18 cellular contexts compared by ENCODE assay signal in genomic region chr14:99418217-99418616, GRCh38.
DNase-seq lines count a peak whose midpoint lies in the region; ATAC-seq and TF ChIP-seq lines count a peak whose summit lies in the region.
"Had no signal": no experiment of that assay in that cellular context is flagged by ENCODE, and none has a peak within 500 bp of the region (broad histone marks: within the 10 kb centered on the region; RNA-seq: fewer than 3 reads in every experiment).

No MANE protein-coding gene starts in this region.

- no peaks in the 10 kb centered on the region for H3K9me2 ChIP-seq in Karpas-422 (replicated peaks; ENCODE audit: insufficient read depth, low read length)

- peaks cover 89% of the 10 kb centered on the region for H3K79me2 ChIP-seq in Karpas-422 (ENCODE audit: low read length)

- no peak for DNase-seq in CD8-positive, alpha-beta T cell
- DNase-seq in Karpas-422 = no peak
- no peak for DNase-seq in activated CD8-positive, alpha-beta T cell treated with anti-CD3 and anti-CD28 coated beads for 36 hours
- DNase-seq in erythroblast (lab: John Stamatoyannopoulos, UW) = peak; percentile 57 to 58
- no peak for DNase-seq in ureter (ENCODE audit: low spot score)
- DNase-seq in MG63 = no peak
- no peak for DNase-seq in NCI-H524 (lab: John Stamatoyannopoulos, UW)
- DNase-seq: BE2C; Calu3; CD4-positive, CD25-positive, alpha-beta regulatory T cell; H9; NCI-H1105; NCI-H1694; NCI-H2081 treated with DMSO at 0.1 percent for 48 hours; NCI-H446 treated with DMSO at 0.1 percent for 48 hours had no signal

- no peak for ATAC-seq in CD8-positive, alpha-beta T cell
- no peak for ATAC-seq in activated CD8-positive, alpha-beta T cell treated with anti-CD3 and anti-CD28 coated beads for 36 hours
- no peak for ATAC-seq in HG03442 (IDR thresholded peaks at IDR 0.05; ENCODE audit: unreplicated experiment)
- ATAC-seq: Right ventricle myocardium inferior had no signal

- intact Hi-C loops in CD8-positive, alpha-beta T cell (cut with DNase I, micrococcal nuclease) = loop anchor here (5.0 to 10.0 kb wide), 2 partner anchors 146 to 233 kb away; partner anchors contain the start of gene BCL11B (in 2 of the 2)
- intact Hi-C loops in activated CD8-positive, alpha-beta T cell treated with anti-CD3 and anti-CD28 coated beads for 36 hours (cut with micrococcal nuclease) = loop anchor here (10.0 kb wide), 1 partner anchor 93 kb away; no protein-coding TSS in a partner anchor

- H3K9me3 ChIP-seq in CD8-positive, alpha-beta T cell (ENCODE audit: low read length) = no peaks in the 10 kb centered on the region
- no peaks in the 10 kb centered on the region for H3K9me3 ChIP-seq in Karpas-422 (ENCODE audit: low read length)
- H3K9me3 ChIP-seq in MG63 = no peaks in the 10 kb centered on the region
- H3K9me3 ChIP-seq: BE2C had no signal

- H3K36me3 Mint-ChIP-seq in CD8-positive, alpha-beta T cell = peaks cover 24% of the 10 kb centered on the region
- H3K36me3 Mint-ChIP-seq in activated CD8-positive, alpha-beta T cell treated with anti-CD3 and anti-CD28 coated beads for 36 hours (ENCODE audit: low read depth) = peaks cover 5% of the 10 kb centered on the region

- CTCF ChIA-PET in CD8-positive, alpha-beta T cell (lab: Charles Lee) = interaction anchor here (5.9 kb wide), 1 partner anchor 27 kb away, joined by 52 read pairs; no protein-coding TSS in a partner anchor
- CTCF ChIA-PET in activated CD8-positive, alpha-beta T cell treated with anti-CD3 and anti-CD28 coated beads for 36 hours (lab: Charles Lee) = interaction anchor here (1.3 to 8.6 kb wide), 3 partner anchors 22 to 98 kb away, joined by 3 to 145 read pairs (median 33); no protein-coding TSS in a partner anchor

- H3K4me2 ChIP-seq in Karpas-422 (ENCODE audit: low read depth, low read length, poor library complexity, severe bottlenecking) = peak overlapping the region; percentile 6

- H3K9ac ChIP-seq in Karpas-422 (ENCODE audit: low read length) = peak overlapping the region; percentile 19

- H2AFZ ChIP-seq in Karpas-422 (ENCODE audit: low read length) = no peak overlapping the region

- H3K4me3 ChIP-seq in CD8-positive, alpha-beta T cell (ENCODE audit: low read depth, low read length) = no peak overlapping the region
- H3K4me3 ChIP-seq in Karpas-422 (ENCODE audit: low read length) = no peak overlapping the region
- no peak overlapping the region for H3K4me3 ChIP-seq in MG63

- H3K36me3 ChIP-seq in CD8-positive, alpha-beta T cell (ENCODE audit: insufficient read depth, low read length) = no peaks in the 10 kb centered on the region
- H3K36me3 ChIP-seq in Karpas-422 (ENCODE audit: insufficient read depth, low read length) (peaks cover 11% of the 10 kb centered on the region; the same call in 1 of the 2 replicates), MG63 (no peaks in the 10 kb centered on the region)
- H3K36me3 ChIP-seq: BE2C had no signal

- peak overlapping the region; percentile 67 for H3K27ac Mint-ChIP-seq in CD8-positive, alpha-beta T cell
- peak overlapping the region; percentile 13 for H3K27ac Mint-ChIP-seq in activated CD8-positive, alpha-beta T cell treated with anti-CD3 and anti-CD28 coated beads for 36 hours

- no peaks in the 10 kb centered on the region for H3K9me3 Mint-ChIP-seq in CD8-positive, alpha-beta T cell
- no peaks in the 10 kb centered on the region for H3K9me3 Mint-ChIP-seq in activated CD8-positive, alpha-beta T cell treated with anti-CD3 and anti-CD28 coated beads for 36 hours
- H3K9me3 Mint-ChIP-seq: H9 had no signal

- peaks cover 5% of the 10 kb centered on the region for H3K4me1 Mint-ChIP-seq in CD8-positive, alpha-beta T cell (ENCODE audit: low read depth)
- peaks cover 11% of the 10 kb centered on the region for H3K4me1 Mint-ChIP-seq in activated CD8-positive, alpha-beta T cell treated with anti-CD3 and anti-CD28 coated beads for 36 hours (ENCODE audit: low read depth)

- H3K27ac ChIP-seq in CD8-positive, alpha-beta T cell (ENCODE audit: low read depth, low read length) = no peak overlapping the region
- H3K27ac ChIP-seq in Karpas-422 (ENCODE audit: low read length) = peak overlapping the region; percentile 68
- H3K27ac ChIP-seq: HL-60 had no signal

- no peak overlapping the region for H3K4me3 Mint-ChIP-seq in CD8-positive, alpha-beta T cell
- no peak overlapping the region for H3K4me3 Mint-ChIP-seq in activated CD8-positive, alpha-beta T cell treated with anti-CD3 and anti-CD28 coated beads for 36 hours
- H3K4me3 Mint-ChIP-seq: CD4-positive, CD25-positive, alpha-beta regulatory T cell; H9 had no signal

- POLR2A ChIA-PET in CD8-positive, alpha-beta T cell (lab: Charles Lee) = no interaction called here
- POLR2A ChIA-PET in activated CD8-positive, alpha-beta T cell treated with anti-CD3 and anti-CD28 coated beads for 36 hours (lab: Charles Lee) = no interaction called here

- H3K27me3 Mint-ChIP-seq in CD8-positive, alpha-beta T cell (ENCODE audit: low read depth) = no peaks in the 10 kb centered on the region
- H3K27me3 Mint-ChIP-seq in activated CD8-positive, alpha-beta T cell treated with anti-CD3 and anti-CD28 coated beads for 36 hours = no peaks in the 10 kb centered on the region
- H3K27me3 Mint-ChIP-seq: CD4-positive, CD25-positive, alpha-beta regulatory T cell had no signal

- H3K4me1 ChIP-seq in CD8-positive, alpha-beta T cell (ENCODE audit: insufficient read depth, low read length) = no peaks in the 10 kb centered on the region
- H3K4me1 ChIP-seq in Karpas-422 (ENCODE audit: low read length) = peaks cover 73% of the 10 kb centered on the region
- H3K4me1 ChIP-seq: BE2C had no signal

- no peaks in the 10 kb centered on the region for H3K27me3 ChIP-seq in CD8-positive, alpha-beta T cell (ENCODE audit: insufficient read depth, low read length)
- no peaks in the 10 kb centered on the region for H3K27me3 ChIP-seq in Karpas-422 (ENCODE audit: low read length)
- no peaks in the 10 kb centered on the region for H3K27me3 ChIP-seq in MG63
- H3K27me3 ChIP-seq: BE2C had no signal

- TF ChIP-seq POLR2A in erythroblast (IDR thresholded peaks at IDR 0.05; ENCODE audit: low read length) = no peak

- TF ChIP-seq CTCF in CD8-positive, alpha-beta T cell (IDR thresholded peaks at IDR 0.05) = no peak
- TF ChIP-seq CTCF in activated CD8-positive, alpha-beta T cell treated with anti-CD3 and anti-CD28 coated beads for 36 hours (IDR thresholded peaks at IDR 0.05) = no peak

- H4K20me1 ChIP-seq in Karpas-422 (ENCODE audit: insufficient read depth, low read depth, low read length) = no peaks in the 10 kb centered on the region; the same call in 1 of the 2 replicates

Comparison
In these comparisons a context has a peak if more than half of its experiments do, and no peak if none do; other contexts are left out.
1. DNase-seq: peak in erythroblast (2 of 2); none in CD8-positive, alpha-beta T cell (0 of 7), Karpas-422 (single experiment), activated CD8-positive, alpha-beta T cell treated with anti-CD3 and anti-CD28 coated beads for 36 hours (single experiment), ureter (single experiment), MG63 (single experiment) and NCI-H524 (0 of 2).